Comparison of ENCODE assay signal across 9 cellular contexts in the genomic region with DNA sequence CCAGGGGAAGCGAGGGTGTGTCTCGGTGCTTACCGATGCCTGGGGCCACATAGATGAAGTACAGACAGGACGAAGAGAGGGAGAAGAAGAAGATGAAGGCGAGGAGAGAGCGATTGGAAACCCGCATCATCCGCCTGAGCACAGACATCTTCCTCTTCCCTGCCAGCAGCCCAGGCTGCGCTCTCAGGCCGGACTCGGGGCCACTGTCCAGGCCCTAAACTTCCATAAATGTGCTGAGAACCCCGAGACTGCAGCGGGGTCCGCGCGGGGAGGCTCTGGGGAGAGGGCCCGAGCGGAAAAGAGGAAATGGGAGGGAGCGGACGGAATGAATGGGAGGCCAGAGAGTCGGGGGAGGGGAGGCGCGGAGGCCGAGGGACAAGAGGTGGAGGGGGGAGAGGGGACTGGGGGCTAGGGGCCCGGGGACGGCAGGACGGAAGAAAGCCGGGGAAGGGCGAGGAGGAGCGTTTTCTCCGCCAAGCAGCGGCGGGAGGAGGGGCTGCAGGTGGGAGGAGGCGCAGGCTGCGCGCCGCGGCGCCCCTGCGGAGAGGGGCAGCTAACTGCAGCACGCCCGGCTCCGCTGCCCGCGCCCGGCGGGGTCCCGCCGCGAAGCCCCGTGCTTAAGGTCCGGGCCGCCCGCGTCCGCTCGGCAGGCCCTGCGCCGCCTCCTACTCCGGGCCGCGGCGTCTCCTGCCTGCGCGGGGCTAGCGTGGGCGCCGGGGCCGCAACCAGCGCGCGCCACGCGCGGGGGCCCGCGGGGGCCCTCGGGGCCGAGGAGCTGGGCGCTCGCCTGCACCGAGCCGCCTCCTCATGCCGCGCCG. TPM values are rescaled to one million over a fixed set of nuclear protein-coding genes. Genes with fewer than 3 reads are reported as not detected.
DNase-seq lines count a peak whose midpoint lies in the region; ATAC-seq lines count a peak whose summit lies in the region.
"Had no signal": no experiment of that assay in that cellular context is flagged by ENCODE, and none has a peak within 500 bp of the region (broad histone marks: within the 10 kb centered on the region; RNA-seq: fewer than 3 reads in every experiment).

A gene with protein sequence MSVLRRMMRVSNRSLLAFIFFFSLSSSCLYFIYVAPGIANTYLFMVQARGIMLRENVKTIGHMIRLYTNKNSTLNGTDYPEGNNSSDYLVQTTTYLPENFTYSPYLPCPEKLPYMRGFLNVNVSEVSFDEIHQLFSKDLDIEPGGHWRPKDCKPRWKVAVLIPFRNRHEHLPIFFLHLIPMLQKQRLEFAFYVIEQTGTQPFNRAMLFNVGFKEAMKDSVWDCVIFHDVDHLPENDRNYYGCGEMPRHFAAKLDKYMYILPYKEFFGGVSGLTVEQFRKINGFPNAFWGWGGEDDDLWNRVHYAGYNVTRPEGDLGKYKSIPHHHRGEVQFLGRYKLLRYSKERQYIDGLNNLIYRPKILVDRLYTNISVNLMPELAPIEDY (minus strand): TSS at position 303 of the 818 bp plus-strand sequence. CDS start 155 bp downstream, at position 148.

- peak; percentile 3 for ATAC-seq in GM18508 (IDR thresholded peaks at IDR 0.05; ENCODE audit: insufficient read depth, unreplicated experiment)
- ATAC-seq in HG02884 (IDR thresholded peaks at IDR 0.05; ENCODE audit: unreplicated experiment): peak; percentile 32

- no peaks in the 10 kb centered on the region for H3K36me3 Mint-ChIP-seq in activated naive CD4-positive, alpha-beta T cell treated with anti-CD3 and anti-CD28 coated beads for 36 hours (ENCODE audit: low read depth)

- DNase-seq in AG08395 (ENCODE audit: low spot score) (peak; percentile 6), NCI-H510A (lab: John Stamatoyannopoulos, UW) (peak; percentile 61), glomerular visceral epithelial cell (ENCODE audit: extremely low spot score) (peak; percentile 49), occipital lobe (lab: John Stamatoyannopoulos, UW) (peak; percentile 29), cerebellar cortex (ENCODE audit: low spot score) (no peak)
- peak; percentile 34 for DNase-seq in activated naive CD4-positive, alpha-beta T cell treated with anti-CD3 and anti-CD28 coated beads for 36 hours

- CTCF ChIA-PET in activated naive CD4-positive, alpha-beta T cell treated with anti-CD3 and anti-CD28 coated beads for 36 hours (lab: Charles Lee): interaction anchor here (0.8 to 2.2 kb wide), 2 partner anchors 39 to 128 kb away, joined by 3 to 5 read pairs; no protein-coding TSS in a partner anchor

- peaks cover 41% of the 10 kb centered on the region for H3K27me3 Mint-ChIP-seq in activated naive CD4-positive, alpha-beta T cell treated with anti-CD3 and anti-CD28 coated beads for 36 hours (ENCODE audit: low read depth)

- intact Hi-C loops in activated naive CD4-positive, alpha-beta T cell treated with anti-CD3 and anti-CD28 coated beads for 36 hours (cut with micrococcal nuclease): loop anchor here (1.0 to 10.0 kb wide), 6 partner anchors 25 to 408 kb away; partner anchors contain the start of genes DSG2 and TRAPPC8

- H3K4me3 Mint-ChIP-seq in activated naive CD4-positive, alpha-beta T cell treated with anti-CD3 and anti-CD28 coated beads for 36 hours: peak within 1 kb of the TSS; percentile 82

- H3K4me1 Mint-ChIP-seq in activated naive CD4-positive, alpha-beta T cell treated with anti-CD3 and anti-CD28 coated beads for 36 hours (ENCODE audit: low read depth): peaks cover 16% of the 10 kb centered on the region

- no peaks in the 10 kb centered on the region for H3K9me3 Mint-ChIP-seq in activated naive CD4-positive, alpha-beta T cell treated with anti-CD3 and anti-CD28 coated beads for 36 hours

- no peak within 1 kb of the TSS for H3K27ac Mint-ChIP-seq in activated naive CD4-positive, alpha-beta T cell treated with anti-CD3 and anti-CD28 coated beads for 36 hours

RNA-seq across cellular contexts. Expression of the gene that starts here (rescaled TPM):
- 1 to 10 TPM; 2.7 to 3.6 TPM for total RNA-seq in activated naive CD4-positive, alpha-beta T cell treated with anti-CD3 and anti-CD28 coated beads for 36 hours
- total RNA-seq in occipital lobe: 8.1 TPM
- total RNA-seq: LHCN-M2 had no signal
